Comparison of ENCODE assay signal across 9 cellular contexts in the genomic region with DNA sequence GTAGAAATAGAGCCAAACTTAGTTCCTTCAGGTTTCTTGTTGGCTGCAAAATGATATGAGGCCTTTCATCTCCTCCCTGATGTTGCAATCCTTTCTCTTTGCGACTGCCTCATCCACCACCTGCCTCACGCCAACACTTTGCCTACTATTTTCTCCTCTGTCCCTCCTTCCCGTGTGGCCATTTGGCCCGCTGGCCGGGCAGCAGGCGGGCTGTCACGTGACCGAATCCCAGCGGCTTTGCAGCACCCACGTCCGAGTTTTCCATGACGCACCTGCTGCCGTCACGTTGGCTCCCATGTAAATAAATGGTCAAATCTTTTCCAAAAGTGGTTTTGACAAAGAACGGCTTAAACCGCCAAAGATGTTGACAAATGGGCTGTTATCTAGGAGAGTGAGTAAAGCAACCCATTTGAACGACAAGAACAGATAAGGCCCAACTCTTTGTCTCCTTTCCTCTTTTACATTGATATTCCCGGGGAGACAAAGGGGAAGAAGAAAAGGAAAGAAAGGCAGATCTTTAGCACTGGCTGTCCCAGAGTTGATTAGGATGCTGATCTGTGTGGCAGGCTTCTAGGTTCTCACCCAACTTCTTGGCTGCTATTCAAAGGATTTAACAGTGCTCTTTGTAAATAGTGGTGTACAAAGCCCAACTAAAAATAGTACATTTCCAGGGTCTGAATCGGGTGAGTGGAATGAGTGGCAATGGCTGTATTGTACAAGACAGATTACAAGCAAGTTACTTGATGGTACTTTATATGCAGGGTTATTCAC.
DNase-seq lines count a peak whose midpoint lies in the region; ATAC-seq and TF ChIP-seq lines count a peak whose summit lies in the region.
"Had no signal": no experiment of that assay in that cellular context is flagged by ENCODE, and none has a peak within 500 bp of the region (broad histone marks: within the 10 kb centered on the region; RNA-seq: fewer than 3 reads in every experiment).

No MANE protein-coding gene starts in this region.

- H3K9ac ChIP-seq in fibroblast of lung (ENCODE audit: insufficient read depth, low read length), result no peak overlapping the region

- H3K79me2 ChIP-seq in fibroblast of lung (ENCODE audit: control insufficient read depth, insufficient read depth, low read length), result no peaks in the 10 kb centered on the region

- H3K36me3 Mint-ChIP-seq in neural crest cell (ENCODE audit: low read depth), result no peaks in the 10 kb centered on the region

- H3K27ac ChIP-seq in fibroblast of lung (ENCODE audit: insufficient read depth, low read length), result no peak overlapping the region

- no peaks in the 10 kb centered on the region for H4K20me1 ChIP-seq in fibroblast of lung (ENCODE audit: control insufficient read depth, extremely low read depth, insufficient read depth, low read length)

- no peak overlapping the region for H3K4me3 Mint-ChIP-seq in neural crest cell

- no peak overlapping the region for H3K4me3 ChIP-seq in fibroblast of lung (replicated peaks in 1 of 4; ENCODE audit: control extremely low read depth in 1 of 4, insufficient read depth in 1 of 4, low read depth in 3 of 4, low read length in 4 of 4)

- TF ChIP-seq CTCF in fibroblast of lung (conservative IDR thresholded peaks at IDR 0.05 in 1 of 2, IDR thresholded peaks at IDR 0.05 in 1 of 2; ENCODE audit: low read depth in 1 of 2, low read length in 2 of 2) (no peak), neural crest cell (conservative IDR thresholded peaks at IDR 0.05) (no peak)

- peak overlapping the region; percentile 7 for H2AFZ ChIP-seq in fibroblast of lung (ENCODE audit: low read length)

- H3K4me1 ChIP-seq in fibroblast of lung (ENCODE audit: control insufficient read depth, extremely low read depth, insufficient read depth, low read length), result no peaks in the 10 kb centered on the region

- DNase-seq in DMS153 (lab: John Stamatoyannopoulos, UW) (peak; percentile 89), NCI-H460 (ENCODE audit: extremely low read depth, low read depth) (peak; percentile 92), fibroblast of lung (ENCODE audit: low read depth in 2 of 2) (peak; percentile 73 to 95), neural crest cell (ENCODE audit: low read depth, low spot score) (no peak), DMS114 treated with DMSO at 0.1 percent for 48 hours (lab: John Stamatoyannopoulos, UW; ENCODE audit: unreplicated experiment) (no peak)
- no peak for DNase-seq in activated CD4-positive, alpha-beta T cell treated with anti-CD3 and anti-CD28 coated beads for 48 hours
- DNase-seq: NCI-H524 had no signal

- no peaks in the 10 kb centered on the region for H3K9me3 Mint-ChIP-seq in neural crest cell

- no peaks in the 10 kb centered on the region for H3K27me3 Mint-ChIP-seq in neural crest cell (ENCODE audit: low read depth)

- peaks cover 23% of the 10 kb centered on the region for H3K4me1 Mint-ChIP-seq in neural crest cell

- H3K36me3 ChIP-seq in fibroblast of lung (ENCODE audit: control insufficient read depth, insufficient read depth, low read length), result no peaks in the 10 kb centered on the region

- no peak for ATAC-seq in GM19452 (IDR thresholded peaks at IDR 0.05; ENCODE audit: unreplicated experiment)
- ATAC-seq in HG03354 (IDR thresholded peaks at IDR 0.05; ENCODE audit: poor library complexity, severe bottlenecking, unreplicated experiment), result no peak

- no peaks in the 10 kb centered on the region for H3K9me3 ChIP-seq in fibroblast of lung (ENCODE audit: control insufficient read depth, insufficient read depth, low read depth, low read length)

- peak overlapping the region; percentile 38 for H3K4me2 ChIP-seq in fibroblast of lung (ENCODE audit: extremely low read depth, insufficient read depth, low read length)

- H3K27ac Mint-ChIP-seq in neural crest cell (ENCODE audit: unreplicated experiment), result peak overlapping the region; percentile 86

- no peaks in the 10 kb centered on the region for H3K27me3 ChIP-seq in fibroblast of lung (ENCODE audit: control insufficient read depth, insufficient read depth, low read length)

Comparison
In these comparisons a context has a peak if more than half of its experiments do, and no peak if none do; other contexts are left out.
1. DNase-seq: peak in DMS153 (single experiment), NCI-H460 (single experiment) and fibroblast of lung (2 of 2); none in neural crest cell (single experiment), activated CD4-positive, alpha-beta T cell treated with anti-CD3 and anti-CD28 coated beads for 48 hours (single experiment) and DMS114 treated with DMSO at 0.1 percent for 48 hours (single experiment).